ENCODE assay signal across 1 cellular context in genomic region chr9:1400983-1401382, GRCh38.
TF ChIP-seq lines count a peak whose summit lies in the region.

No MANE protein-coding gene starts in this region.

TF ChIP-seq in WTC11, 78 proteins besides CTCF, POLR2A, EP300 and RAD21 (continued from another document):
- TF ChIP-seq NFYB (CRISPR knock-in tag; conservative IDR thresholded peaks at IDR 0.05; ENCODE audit: low read depth) = no peak
